14 cellular contexts compared by ENCODE assay signal in the genomic region with DNA sequence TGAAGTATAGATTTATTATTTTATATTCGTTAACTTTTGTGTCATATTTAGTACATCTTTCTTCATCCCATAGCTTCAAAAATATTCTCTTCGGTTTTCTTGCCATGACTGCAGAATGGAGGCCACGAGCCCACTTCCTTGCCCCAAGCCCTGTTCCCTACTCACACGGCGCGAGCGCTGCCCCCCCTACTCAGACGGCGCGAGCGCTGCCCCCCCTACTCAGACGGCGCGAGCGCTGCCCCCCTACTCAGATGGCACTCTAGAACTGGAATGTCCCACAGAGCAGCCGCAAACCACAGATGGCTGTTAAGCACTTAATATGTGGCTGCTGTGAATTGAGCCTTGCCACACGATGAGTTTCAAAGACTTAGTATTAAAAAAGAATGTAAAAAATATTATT.
A peak's percentile ranks its signal among the peaks of the same experiment; 100 is the strongest.
DNase-seq lines count a peak whose midpoint lies in the region; ATAC-seq and TF ChIP-seq lines count a peak whose summit lies in the region.
"Had no signal": no experiment of that assay in that cellular context is flagged by ENCODE, and none has a peak within 500 bp of the region (broad histone marks: within the 10 kb centered on the region; RNA-seq: fewer than 3 reads in every experiment).

No MANE protein-coding gene starts in this region.

- H3K36me3 ChIP-seq in GM06990 (ENCODE audit: control insufficient read depth, insufficient read depth, low read length) (no peaks in the 10 kb centered on the region), RWPE2 (ENCODE audit: low read depth) (no peaks in the 10 kb centered on the region)
- H3K36me3 ChIP-seq: esophagus squamous epithelium had no signal

- H3K4me1 Mint-ChIP-seq in progenitor cell of endocrine pancreas (ENCODE audit: low read depth) = no peaks in the 10 kb centered on the region

- H3K4me3 ChIP-seq in GM06990 (replicated peaks; ENCODE audit: low read depth, low read length) (no peak overlapping the region), RWPE2 (ENCODE audit: severe bottlenecking) (no peak overlapping the region)
- H3K4me3 ChIP-seq: esophagus squamous epithelium had no signal

- H3K27ac ChIP-seq in RWPE2 (ENCODE audit: poor library complexity, severe bottlenecking) = no peak overlapping the region
- H3K27ac ChIP-seq: esophagus squamous epithelium, parathyroid adenoma had no signal

- intact Hi-C loops in left cardiac atrium (cut with DNase I) = no loop called here

- peak; percentile 9 for DNase-seq in GM06990 (ENCODE audit: extremely low read depth, insufficient read length)
- peak; percentile 86 for DNase-seq in RWPE2 (ENCODE audit: low spot score)
- peak; percentile 36 for DNase-seq in left cardiac atrium
- peak; percentile 14 for DNase-seq in progenitor cell of endocrine pancreas (ENCODE audit: low spot score, unreplicated experiment)
- DNase-seq in middle frontal gyrus (ENCODE audit: extremely low spot score, low spot score) = no peak
- DNase-seq in SKM-1 treated with dmso at 0.1 percent for 144 hours (lab: John Stamatoyannopoulos, UW; ENCODE audit: unreplicated experiment) = no peak
- DNase-seq in NCI-H128 (lab: John Stamatoyannopoulos, UW; ENCODE audit: unreplicated experiment) = no peak
- DNase-seq: activated T-cell treated with anti-CD3 and anti-CD28 coated beads for 4 hours, esophagus squamous epithelium, NCI-H2029 treated with DMSO at 0.1 percent for 48 hours had no signal

- ATAC-seq in RWPE2 (ENCODE audit: low read depth) (no peak), left cardiac atrium (peak; percentile 72 to 81), GM21529 (IDR thresholded peaks at IDR 0.05; ENCODE audit: unreplicated experiment) (no peak)
- ATAC-seq: Panc1 had no signal

- no peak overlapping the region for H3K4me3 Mint-ChIP-seq in progenitor cell of endocrine pancreas (ENCODE audit: low read depth)
- H3K4me3 Mint-ChIP-seq: brain had no signal

- no peaks in the 10 kb centered on the region for H3K27me3 ChIP-seq in GM06990 (replicated peaks; ENCODE audit: control insufficient read depth, insufficient read depth, low read length)
- H3K27me3 ChIP-seq in RWPE2 (ENCODE audit: insufficient read depth, poor library complexity, severe bottlenecking) = no peaks in the 10 kb centered on the region

- TF ChIP-seq CTCF in GM06990 (IDR thresholded peaks at IDR 0.05; ENCODE audit: insufficient read depth, low read length, poor library complexity, severe bottlenecking) (no peak), RWPE2 (IDR thresholded peaks at IDR 0.05; ENCODE audit: poor library complexity, severe bottlenecking) (no peak), progenitor cell of endocrine pancreas (IDR thresholded peaks at IDR 0.05; ENCODE audit: unreplicated experiment) (no peak)

- H3K9me3 Mint-ChIP-seq in progenitor cell of endocrine pancreas (ENCODE audit: low read depth) = peaks cover 53% of the 10 kb centered on the region

- no peak overlapping the region for H3K27ac Mint-ChIP-seq in progenitor cell of endocrine pancreas
- H3K27ac Mint-ChIP-seq: brain had no signal

- no peaks in the 10 kb centered on the region for H3K9me3 ChIP-seq in RWPE2 (ENCODE audit: severe bottlenecking)

- H3K4me1 ChIP-seq in RWPE2 (ENCODE audit: insufficient read depth, poor library complexity, severe bottlenecking) = no peaks in the 10 kb centered on the region
- H3K4me1 ChIP-seq: esophagus squamous epithelium, parathyroid adenoma had no signal

- peaks cover 11% of the 10 kb centered on the region for H3K36me3 Mint-ChIP-seq in progenitor cell of endocrine pancreas (ENCODE audit: insufficient read depth)
- H3K36me3 Mint-ChIP-seq: brain had no signal

- H3K27me3 Mint-ChIP-seq in progenitor cell of endocrine pancreas = no peaks in the 10 kb centered on the region

Comparison
In these comparisons a context has a peak if more than half of its experiments do, and no peak if none do; other contexts are left out.
1. DNase-seq: peak in GM06990 (single experiment), RWPE2 (single experiment), left cardiac atrium (single experiment) and progenitor cell of endocrine pancreas (single experiment); none in middle frontal gyrus (single experiment), SKM-1 treated with dmso at 0.1 percent for 144 hours (single experiment) and NCI-H128 (single experiment).
2. ATAC-seq: peak in left cardiac atrium (2 of 2); none in RWPE2 (single experiment) and GM21529 (single experiment).